16 cellular contexts compared by ENCODE assay signal in the genomic region with DNA sequence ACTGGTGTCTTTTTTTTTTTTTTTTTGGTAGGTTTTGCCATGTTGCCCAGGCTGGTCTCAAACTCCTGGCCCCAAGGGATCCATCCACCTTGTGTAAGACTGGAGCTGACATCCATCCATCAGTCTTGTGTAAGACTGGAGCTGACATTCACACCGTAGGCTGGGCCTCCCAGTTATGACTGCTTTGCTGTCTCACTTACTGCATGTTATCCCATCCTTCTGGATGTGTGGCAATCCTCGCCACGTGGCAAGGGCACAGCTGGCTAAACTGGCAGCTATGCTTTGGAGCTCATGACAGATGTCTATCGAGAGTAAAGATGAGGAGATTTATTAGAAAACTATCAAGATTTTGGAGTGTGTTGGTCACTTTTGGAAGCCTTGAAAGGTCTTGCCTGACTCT.
DNase-seq lines count a peak whose midpoint lies in the region; ATAC-seq and TF ChIP-seq lines count a peak whose summit lies in the region.
"Had no signal": no experiment of that assay in that cellular context is flagged by ENCODE, and none has a peak within 500 bp of the region (broad histone marks: within the 10 kb centered on the region; RNA-seq: fewer than 3 reads in every experiment).

No MANE protein-coding gene starts in this region.

- no peak overlapping the region for H2BK15ac ChIP-seq in mesenchymal stem cell (ENCODE audit: low read depth, poor library complexity, severe bottlenecking)

- no peak overlapping the region for H2BK5ac ChIP-seq in mesenchymal stem cell (ENCODE audit: low read depth, low read length, poor library complexity, severe bottlenecking)

- TF ChIP-seq POLR2A in Peyer's patch (IDR thresholded peaks at IDR 0.05): no peak

- TF ChIP-seq CTCF in AG10803 (conservative IDR thresholded peaks at IDR 0.05; ENCODE audit: low read length): no peak
- no peak for TF ChIP-seq CTCF in epithelial cell of esophagus (IDR thresholded peaks at IDR 0.05; ENCODE audit: insufficient read depth, low read depth, low read length, missing control alignments)
- no peak for TF ChIP-seq CTCF in Peyer's patch (IDR thresholded peaks at IDR 0.05)
- TF ChIP-seq CTCF in Calu3 (IDR thresholded peaks at IDR 0.05; ENCODE audit: unreplicated experiment): no peak

- no peak overlapping the region for H3K23ac ChIP-seq in mesenchymal stem cell (ENCODE audit: low read length in 2 of 2)

- peak overlapping the region in 1 of 2 experiments; percentile 71 for H2BK12ac ChIP-seq in mesenchymal stem cell (ENCODE audit: low read length in 2 of 2)

- peak overlapping the region in 1 of 2 experiments; percentile 29 for H3K18ac ChIP-seq in mesenchymal stem cell (ENCODE audit: low read depth in 1 of 2, low read length in 2 of 2)

- H3K4me1 ChIP-seq in mesenchymal stem cell (ENCODE audit: control insufficient read depth, insufficient read depth, low read depth, low read length) (no peaks in the 10 kb centered on the region), Peyer's patch (no peaks in the 10 kb centered on the region)

- CTCF ChIA-PET in Calu3 (lab: Charles Lee): no interaction called here

- H4K91ac ChIP-seq in mesenchymal stem cell (ENCODE audit: low read length): peak overlapping the region; percentile 5

- no peaks in the 10 kb centered on the region for H3K4me1 Mint-ChIP-seq in Calu3 (ENCODE audit: low read depth, unreplicated experiment)

- no peak overlapping the region for H3K4ac ChIP-seq in mesenchymal stem cell (ENCODE audit: low read depth in 1 of 2, low read length in 2 of 2)

- H3K4me3 ChIP-seq in AG10803 (ENCODE audit: low read length): no peak overlapping the region
- no peak overlapping the region for H3K4me3 ChIP-seq in epithelial cell of esophagus (ENCODE audit: low read length)
- H3K4me3 ChIP-seq in mesenchymal stem cell (ENCODE audit: insufficient read depth in 1 of 2, low read depth in 1 of 2, low read length in 2 of 2): no peak overlapping the region
- H3K4me3 ChIP-seq in Peyer's patch: no peak overlapping the region

- H4K8ac ChIP-seq in mesenchymal stem cell (ENCODE audit: low read length): no peak overlapping the region

- 94% methylated on average over 4 of the region's 4 CpGs for WGBS in mesenchymal stem cell

- no peaks in the 10 kb centered on the region for H3K27me3 Mint-ChIP-seq in Calu3 (ENCODE audit: unreplicated experiment)

- intact Hi-C loops in Calu3 (cut with micrococcal nuclease; ENCODE audit: unreplicated experiment): no loop called here

- H3K9me3 ChIP-seq in mesenchymal stem cell (ENCODE audit: control insufficient read depth, low read length): no peaks in the 10 kb centered on the region
- H3K9me3 ChIP-seq in Peyer's patch: no peaks in the 10 kb centered on the region

- H3K27ac ChIP-seq in mesenchymal stem cell (ENCODE audit: low read length, poor library complexity, severe bottlenecking) (no peak overlapping the region), Peyer's patch (no peak overlapping the region)

- ATAC-seq in HG03439 (IDR thresholded peaks at IDR 0.05; ENCODE audit: unreplicated experiment): no peak
- ATAC-seq: HCT116, SK-N-SH treated with all-trans-retinoic acid at 6 μM for 48 hours had no signal

- H3K14ac ChIP-seq in mesenchymal stem cell (ENCODE audit: low read length in 2 of 2): no peak overlapping the region

- DNase-seq in AG10803 (ENCODE audit: low read depth): peak; percentile 21
- peak; percentile 82 for DNase-seq in LHCN-M2 (ENCODE audit: low read depth)
- DNase-seq in epithelial cell of esophagus (ENCODE audit: low read depth): peak; percentile 43
- DNase-seq in mesenchymal stem cell: no peak
- no peak for DNase-seq in T-helper 1 cell
- DNase-seq in Peyer's patch: no peak
- DNase-seq in Calu3: no peak
- DNase-seq: AML-193, DMS79 treated with DMSO at 0.1 percent for 48 hours, KBM-7, NCI-H1436, NCI-H2029, SHP77 treated with DMSO at 0.1 percent for 48 hours had no signal

- H3K79me1 ChIP-seq in mesenchymal stem cell (replicated peaks; ENCODE audit: low read length, poor library complexity, severe bottlenecking): no peaks in the 10 kb centered on the region

- no peak overlapping the region for H3K4me3 Mint-ChIP-seq in Calu3 (ENCODE audit: low read depth, unreplicated experiment)

- H3K36me3 Mint-ChIP-seq in Calu3 (ENCODE audit: insufficient read depth, unreplicated experiment): no peaks in the 10 kb centered on the region

- no peak overlapping the region for H3K4me2 ChIP-seq in mesenchymal stem cell (ENCODE audit: low read length, poor library complexity, severe bottlenecking)

- H3K27ac Mint-ChIP-seq in Calu3 (ENCODE audit: unreplicated experiment): no peak overlapping the region

- H3K9me3 Mint-ChIP-seq in Calu3 (ENCODE audit: low read depth, unreplicated experiment): peaks cover 7% of the 10 kb centered on the region

- no peak overlapping the region for H2AFZ ChIP-seq in mesenchymal stem cell (ENCODE audit: low read depth, low read length)

- no peaks in the 10 kb centered on the region for H3K36me3 ChIP-seq in mesenchymal stem cell (ENCODE audit: control insufficient read depth in 1 of 2, insufficient read depth in 2 of 2, low read depth in 1 of 2, low read length in 2 of 2)
- H3K36me3 ChIP-seq in Peyer's patch: no peaks in the 10 kb centered on the region

- H2AK5ac ChIP-seq in mesenchymal stem cell (ENCODE audit: low read length, severe bottlenecking): no peak overlapping the region

- no TSS peak for BruUV-seq in Calu3 (replicated peaks; lab: Mats Ljungman, UMichigan)

- no peak overlapping the region for H2BK120ac ChIP-seq in mesenchymal stem cell (ENCODE audit: low read depth, low read length)

- H3K27me3 ChIP-seq in mesenchymal stem cell (ENCODE audit: control insufficient read depth in 1 of 2, insufficient read depth in 1 of 2, low read length in 2 of 2) (no peaks in the 10 kb centered on the region), Peyer's patch (no peaks in the 10 kb centered on the region)

- H3K9ac ChIP-seq in mesenchymal stem cell (ENCODE audit: low read length): no peak overlapping the region

Comparison
In these comparisons a context has a peak if more than half of its experiments do, and no peak if none do; other contexts are left out.
1. DNase-seq: peak in AG10803 (single experiment), LHCN-M2 (single experiment) and epithelial cell of esophagus (single experiment); none in mesenchymal stem cell (single experiment), T-helper 1 cell (0 of 5), Peyer's patch (0 of 3) and Calu3 (single experiment).